ENCODE assay signal across 22 cellular contexts in the genomic region with DNA sequence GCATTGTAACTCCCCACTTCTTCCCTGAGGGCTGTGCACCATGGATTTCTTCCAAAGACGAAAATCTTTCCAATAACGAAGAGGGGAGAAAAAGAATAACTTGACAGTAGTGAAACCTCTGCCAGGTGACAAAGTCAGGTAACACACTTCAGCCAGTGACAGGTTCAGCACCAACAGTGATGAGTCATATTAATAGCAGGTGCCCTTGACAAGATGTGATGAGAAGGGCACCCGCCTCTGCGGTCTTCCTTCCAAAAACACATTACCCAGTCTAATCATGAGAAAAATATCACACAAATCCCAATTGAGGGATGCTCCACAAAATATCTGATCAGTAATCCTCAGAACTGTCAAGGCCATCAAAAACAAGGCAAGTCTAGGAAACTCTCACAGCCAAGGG.
"Had no signal": no experiment of that assay in that cellular context is flagged by ENCODE, and none has a peak within 500 bp of the region (broad histone marks: within the 10 kb centered on the region; RNA-seq: fewer than 3 reads in every experiment).

No MANE protein-coding gene starts in this region.

- H3K4me1 ChIP-seq: colonic mucosa, foreskin keratinocyte, gastroesophageal sphincter, heart left ventricle, left lung, lower lobe of right lung had no signal

- ATAC-seq: effector memory CD8-positive, alpha-beta T cell; esophagus mucosa; foreskin keratinocyte; gastroesophageal sphincter; heart left ventricle; left cardiac atrium; left lung; left ventricle myocardium superior; lower lobe of right lung; mucosa of descending colon had no signal

- H3K9me3 ChIP-seq: colonic mucosa had no signal

- H3K4me2 ChIP-seq: hepatocyte had no signal

- H3K27me3 ChIP-seq: colonic mucosa, gastroesophageal sphincter, heart left ventricle, hepatocyte, left lung had no signal

- H3K36me3 ChIP-seq: colonic mucosa, heart left ventricle, left lung, lower lobe of right lung had no signal

- H3K9me3 Mint-ChIP-seq: effector memory CD8-positive, alpha-beta T cell had no signal

- H2AFZ ChIP-seq: hepatocyte had no signal

- H3K4me3 ChIP-seq: colonic mucosa, gastroesophageal sphincter, heart left ventricle, hepatocyte, left lung, lower lobe of right lung, mucosa of descending colon had no signal

- DNase-seq: colonic mucosa; cortex of kidney; effector CD8-positive, alpha-beta T cell; effector memory CD8-positive, alpha-beta T cell; endodermal cell; erythroblast; foreskin keratinocyte; heart left ventricle; hypothalamus; left cardiac atrium; left lung; left ventricle myocardium superior; lower lobe of right lung; mesenchymal stem cell; mucosa of descending colon; naive B cell had no signal

- H3K79me2 ChIP-seq: hepatocyte had no signal

- H3K4me1 Mint-ChIP-seq: mesothelial cell of epicardium, naive B cell had no signal

- H3K27ac Mint-ChIP-seq: dendritic cell treated with granulocyte-macrophage colony-stimulating factor and Interleukin-4, amounts not matched to agents 40 ng/mL and 50 ng/mL, for 4 days; effector memory CD8-positive, alpha-beta T cell; endodermal cell; mesothelial cell of epicardium had no signal

- H3K4me3 Mint-ChIP-seq: dendritic cell treated with granulocyte-macrophage colony-stimulating factor and Interleukin-4, amounts not matched to agents 40 ng/mL and 50 ng/mL, for 4 days; effector memory CD8-positive, alpha-beta T cell; endodermal cell; mesothelial cell of epicardium; naive B cell had no signal

- H3K27ac ChIP-seq: colonic mucosa, epithelial cell of prostate, foreskin keratinocyte, gastroesophageal sphincter, heart left ventricle, hepatocyte, left lung, lower lobe of right lung had no signal
